In the genomic region with DNA sequence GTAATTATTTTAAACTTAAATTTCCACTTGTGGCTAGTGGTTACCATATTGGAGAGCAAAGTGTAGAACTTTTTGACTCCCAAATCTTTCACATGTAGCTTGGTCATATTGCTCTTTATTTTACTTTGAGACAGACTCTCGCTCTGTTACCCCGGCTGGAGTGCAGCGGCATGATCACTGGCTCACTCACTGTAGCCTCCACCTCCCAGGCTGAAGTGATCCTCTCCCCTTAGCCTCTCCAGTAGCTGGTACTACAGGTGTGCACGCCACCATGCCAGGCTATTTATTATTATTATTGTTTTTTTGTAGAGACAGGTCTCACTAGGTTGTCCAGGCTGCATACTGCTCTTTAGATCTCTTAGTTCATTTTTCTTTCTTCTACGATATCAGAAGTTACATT, we compare ENCODE assay signal across 16 cellular contexts. TPM values are rescaled to one million over a fixed set of nuclear protein-coding genes. Genes with fewer than 3 reads are reported as not detected.
DNase-seq lines count a peak whose midpoint lies in the region; ATAC-seq and TF ChIP-seq lines count a peak whose summit lies in the region.
"Had no signal": no experiment of that assay in that cellular context is flagged by ENCODE, and none has a peak within 500 bp of the region (broad histone marks: within the 10 kb centered on the region; RNA-seq: fewer than 3 reads in every experiment).

No MANE protein-coding gene starts in this region.

- H3K27ac Mint-ChIP-seq in natural killer cell treated with Interleukin-12 subunit alpha and Interleukin-12 subunit beta and Interleukin-15 and Interleukin-18, amount 100 ng/mL, for 72 hours = peak overlapping the region; percentile 1 to 81
- H3K27ac Mint-ChIP-seq: activated B cell treated with CpG ODN at 0.5 μM for 24 hours had no signal

- intact Hi-C loops in left ventricle myocardium inferior (cut with micrococcal nuclease) (no loop called here), Right ventricle myocardium inferior (cut with DNase I) (loop anchor here (5.0 to 10.0 kb wide), 5 partner anchors 54 to 388 kb away; no protein-coding TSS in a partner anchor), breast epithelium (cut with DNase I; ENCODE audit: low total_unique reads) (loop anchor here (10.0 kb wide), 1 partner anchor 112 kb away; no protein-coding TSS in a partner anchor), transverse colon (cut with DNase I; ENCODE audit: low total_unique reads) (no loop called here)

- ATAC-seq in Right ventricle myocardium inferior = no peak
- ATAC-seq in natural killer cell treated with Interleukin-12 subunit alpha and Interleukin-12 subunit beta and Interleukin-15 and Interleukin-18, amount 100 ng/mL, for 72 hours = no peak
- no peak for ATAC-seq in GM18505 (IDR thresholded peaks at IDR 0.05; ENCODE audit: unreplicated experiment)
- ATAC-seq: left ventricle myocardium superior; naive thymus-derived CD4-positive, alpha-beta T cell had no signal

- CTCF ChIA-PET in GM10248 (lab: Yijun Ruan, JAX) = interaction anchor here (0.9 to 3.2 kb wide), 4 partner anchors 11 to 289 kb away, joined by 3 to 15 read pairs (median 3); no protein-coding TSS in a partner anchor

- peaks cover 45 to 59% of the 10 kb centered on the region in 2 donors for H3K4me1 Mint-ChIP-seq in natural killer cell treated with Interleukin-12 subunit alpha and Interleukin-12 subunit beta and Interleukin-15 and Interleukin-18, amount 100 ng/mL, for 72 hours (ENCODE audit: low read depth in 2 of 2)

- in situ Hi-C loops in transverse colon (cut with MboI; ENCODE audit: low pct_ligation_motif_present in 1 of 4, low pct_unique_long_range_greater_than_20kb in 1 of 4, low sequenced_read_pairs in 3 of 4) = loop anchor here in 3 of 4 donors (25.0 kb wide), 2 partner anchors 269 to 294 kb away; no protein-coding TSS in a partner anchor

- H3K36me3 Mint-ChIP-seq in natural killer cell treated with Interleukin-12 subunit alpha and Interleukin-12 subunit beta and Interleukin-15 and Interleukin-18, amount 100 ng/mL, for 72 hours = peaks cover 12% of the 10 kb centered on the region

- no peaks in the 10 kb centered on the region for H3K27me3 Mint-ChIP-seq in natural killer cell treated with Interleukin-12 subunit alpha and Interleukin-12 subunit beta and Interleukin-15 and Interleukin-18, amount 100 ng/mL, for 72 hours
- H3K27me3 Mint-ChIP-seq: activated B cell treated with CpG ODN at 0.5 μM for 24 hours had no signal

- H3K4me3 ChIP-seq in left ventricle myocardium inferior (peak overlapping the region; percentile 4), breast epithelium (peak overlapping the region in 1 of 3 donors; percentile 98), transverse colon (no peak overlapping the region)
- H3K4me3 ChIP-seq: HAP-1 had no signal

- H3K36me3 ChIP-seq in left ventricle myocardium inferior = no peaks in the 10 kb centered on the region
- no peaks in the 10 kb centered on the region for H3K36me3 ChIP-seq in breast epithelium
- no peaks in the 10 kb centered on the region for H3K36me3 ChIP-seq in transverse colon
- H3K36me3 ChIP-seq: HAP-1 had no signal

- H3K27me3 ChIP-seq in left ventricle myocardium inferior (ENCODE audit: low read depth) (no peaks in the 10 kb centered on the region), breast epithelium (no peaks in the 10 kb centered on the region), transverse colon (no peaks in the 10 kb centered on the region)

- no peak for TF ChIP-seq CTCF in left ventricle myocardium inferior (IDR thresholded peaks at IDR 0.05; ENCODE audit: borderline replicate concordance)
- no peak for TF ChIP-seq CTCF in breast epithelium (IDR thresholded peaks at IDR 0.05)
- no peak for TF ChIP-seq CTCF in transverse colon (IDR thresholded peaks at IDR 0.05)
- no peak for TF ChIP-seq CTCF in GM10248 (IDR thresholded peaks at IDR 0.05; ENCODE audit: control extremely low read depth, extremely low read depth, low read depth, missing control alignments)

- no peak for TF ChIP-seq EP300 in transverse colon (IDR thresholded peaks at IDR 0.05; ENCODE audit: low read depth)

- no peaks in the 10 kb centered on the region for H3K9me3 ChIP-seq in left ventricle myocardium inferior (replicated peaks)
- no peaks in the 10 kb centered on the region for H3K9me3 ChIP-seq in breast epithelium
- H3K9me3 ChIP-seq in transverse colon = no peaks in the 10 kb centered on the region
- H3K9me3 ChIP-seq: HAP-1 had no signal

- no peak for TF ChIP-seq POLR2A in breast epithelium (IDR thresholded peaks at IDR 0.05)
- no peak for TF ChIP-seq POLR2A in transverse colon (IDR thresholded peaks at IDR 0.05)
- TF ChIP-seq POLR2A in GM18505 (IDR thresholded peaks at IDR 0.05; ENCODE audit: borderline replicate concordance, extremely low read depth, insufficient read depth, insufficient read length) = no peak

- peak overlapping the region; percentile 99 for H3K27ac ChIP-seq in left ventricle myocardium inferior (replicated peaks)
- peak overlapping the region; percentile 9 to 96 for H3K27ac ChIP-seq in breast epithelium
- peak overlapping the region; percentile 12 to 99 (median 98) for H3K27ac ChIP-seq in transverse colon

- WGBS in transverse colon (ENCODE audit: low coverage in 1 of 2), 2 donors = 93% methylated on average over 5 of the region's 5 CpGs; no CpG with 5 or more reads in 1 of the 2 donors

- POLR2A ChIA-PET in GM10248 (lab: Yijun Ruan, JAX) = interaction anchor here (0.6 to 0.8 kb wide), 2 partner anchors 14 to 1925 kb away, joined by 5 to 7 read pairs; no protein-coding TSS in a partner anchor

- no peaks in the 10 kb centered on the region for H3K9me3 Mint-ChIP-seq in natural killer cell treated with Interleukin-12 subunit alpha and Interleukin-12 subunit beta and Interleukin-15 and Interleukin-18, amount 100 ng/mL, for 72 hours
- H3K9me3 Mint-ChIP-seq: activated B cell treated with CpG ODN at 0.5 μM for 24 hours; naive thymus-derived CD4-positive, alpha-beta T cell had no signal

- DNase-seq in left ventricle myocardium inferior (no peak), Right ventricle myocardium inferior (ENCODE audit: missing footprints) (no peak), breast epithelium (ENCODE audit: low spot score in 2 of 2) (no peak), transverse colon (no peak), GM10248 (ENCODE audit: extremely low spot score) (no peak)
- no peak for DNase-seq in natural killer cell treated with Interleukin-12 subunit alpha and Interleukin-12 subunit beta and Interleukin-15 and Interleukin-18, amount 100 ng/mL, for 72 hours (ENCODE audit: low spot score)
- no peak for DNase-seq in activated CD4-positive, CD25-positive, alpha-beta regulatory T cell treated with anti-CD3 and anti-CD28 coated beads, Interleukin-2, amount 50 U/mL, for 72 hours
- DNase-seq: activated B cell treated with CpG ODN at 0.5 μM for 24 hours; activated gamma-delta T cell treated with Interleukin-2 at 50 U/mL for 16 hours; left ventricle myocardium superior; MM.1S; naive thymus-derived CD4-positive, alpha-beta T cell; NCI-H2029; stimulated activated CD4-positive, alpha-beta T cell treated with anti-CD3 and anti-CD28 coated beads, Interleukin-2, amount 100 ng/mL, for 24 hours had no signal

- H3K4me1 ChIP-seq in left ventricle myocardium inferior (peaks cover 93% of the 10 kb centered on the region), breast epithelium (no peaks in the 10 kb centered on the region), transverse colon (peaks cover 4 to 58% (median 38%) of the 10 kb centered on the region in 4 donors)

- peak overlapping the region; percentile 43 for H3K4me3 Mint-ChIP-seq in natural killer cell treated with Interleukin-12 subunit alpha and Interleukin-12 subunit beta and Interleukin-15 and Interleukin-18, amount 100 ng/mL, for 72 hours
- H3K4me3 Mint-ChIP-seq: activated B cell treated with CpG ODN at 0.5 μM for 24 hours had no signal

RNA-seq across cellular contexts. Expression of gene FNDC3B, which starts 3.9 kb away (rescaled TPM):
- total RNA-seq in left ventricle myocardium inferior (75.7 TPM), Right ventricle myocardium inferior (57.8 TPM), breast epithelium (100 to 1,000 TPM; 131 to 172 (median 149) TPM), transverse colon (10 to 100 TPM; 28.5 to 85.7 (median 44.5) TPM)
- total RNA-seq in natural killer cell treated with Interleukin-12 subunit alpha and Interleukin-12 subunit beta and Interleukin-15 and Interleukin-18, amount 100 ng/mL, for 72 hours = 100 to 1,000 TPM; 149 to 217 TPM

Comparison
In these comparisons a context has a peak if more than half of its experiments do, and no peak if none do; other contexts are left out.
1. intact Hi-C loops: an anchor here in Right ventricle myocardium inferior (5.0 to 10.0 kb wide) and breast epithelium (10.0 kb wide); none called in left ventricle myocardium inferior and transverse colon.